ENCODE assay signal across 9 cellular contexts in the genomic region with DNA sequence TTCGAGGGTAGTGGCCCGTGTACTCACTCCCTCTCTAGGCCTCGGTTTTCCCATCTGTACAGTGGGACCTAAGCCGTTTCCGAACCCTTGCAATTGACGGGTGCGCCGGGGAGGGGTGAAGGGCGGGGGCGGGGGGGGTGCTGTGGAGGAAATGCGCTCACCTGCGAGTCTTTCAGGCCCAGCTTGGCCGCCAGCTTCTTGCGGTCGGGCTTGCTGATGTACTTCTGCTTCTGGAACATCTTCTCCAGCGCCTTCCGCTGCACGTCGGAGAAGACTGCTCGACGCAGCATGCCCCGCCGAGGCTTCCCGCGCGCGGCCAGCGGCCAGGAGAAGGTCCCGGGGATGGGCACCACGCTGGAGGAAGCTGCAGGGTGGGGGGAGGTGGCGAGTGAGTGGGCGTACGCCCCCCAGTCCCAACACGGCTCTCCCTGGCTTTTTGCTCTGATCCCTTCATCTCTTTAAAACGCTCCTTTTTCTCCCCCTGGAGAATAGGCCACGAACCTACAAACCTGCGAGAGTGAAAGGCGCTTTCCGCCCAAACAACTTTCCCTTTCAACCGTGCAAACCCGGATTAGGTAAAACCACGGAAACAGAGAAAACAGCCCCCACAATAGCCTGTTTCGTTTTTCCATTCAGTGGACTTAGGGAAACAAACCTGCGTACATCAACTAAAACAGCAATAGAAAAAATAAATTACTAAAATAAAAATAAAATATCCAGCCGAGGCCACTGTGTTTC. TPM values are rescaled to one million over a fixed set of nuclear protein-coding genes. Genes with fewer than 3 reads are reported as not detected.
DNase-seq lines count a peak whose midpoint lies in the region; ATAC-seq, FAIRE-seq and TF ChIP-seq lines count a peak whose summit lies in the region.
"Had no signal": no experiment of that assay in that cellular context is flagged by ENCODE, and none has a peak within 500 bp of the region (broad histone marks: within the 10 kb centered on the region; RNA-seq: fewer than 3 reads in every experiment).

No MANE protein-coding gene starts in this region.

- H3K9me3 ChIP-seq in prostate gland: no peaks in the 10 kb centered on the region

- 4% methylated on average over 42 of the region's 45 CpGs for WGBS in prostate gland

- FAIRE-seq in GM19239 (lab: Jason Lieb, UNC): no peak

- no peak for TF ChIP-seq POLR2A in prostate gland (IDR thresholded peaks at IDR 0.05)

- no peaks in the 10 kb centered on the region for H3K36me3 ChIP-seq in GM06990 (ENCODE audit: control insufficient read depth, insufficient read depth, low read length)
- H3K36me3 ChIP-seq in prostate gland: no peaks in the 10 kb centered on the region

- peak; percentile 75 for DNase-seq in GM06990 (ENCODE audit: extremely low read depth, insufficient read length)
- peak; percentile 66 for DNase-seq in NCI-H774 (lab: John Stamatoyannopoulos, UW)
- DNase-seq in natural killer cell treated with Interleukin-12 subunit alpha and Interleukin-12 subunit beta and Interleukin-15 and Interleukin-18, amount 100 ng/mL, for 72 hours (ENCODE audit: low spot score): no peak
- no peak for DNase-seq in prostate gland (ENCODE audit: low spot score)
- DNase-seq in GM19239 (ENCODE audit: insufficient read length, low spot score): no peak

- H3K4me1 ChIP-seq in prostate gland (replicated peaks): no peaks in the 10 kb centered on the region

- intact Hi-C loops in prostate gland (cut with DNase I): no loop called here

- no peak for ATAC-seq in natural killer cell treated with Interleukin-12 subunit alpha and Interleukin-12 subunit beta and Interleukin-15 and Interleukin-18, amount 100 ng/mL, for 72 hours
- no peak for ATAC-seq in GM21390 (IDR thresholded peaks at IDR 0.05; ENCODE audit: unreplicated experiment)
- ATAC-seq in HG02588 (IDR thresholded peaks at IDR 0.05; ENCODE audit: unreplicated experiment): no peak

- H3K27me3 ChIP-seq in GM06990 (replicated peaks; ENCODE audit: control insufficient read depth, insufficient read depth, low read length) (peaks cover 7% of the 10 kb centered on the region), prostate gland (replicated peaks; ENCODE audit: insufficient read depth) (peaks cover 64% of the 10 kb centered on the region)

- peaks cover 100% of the 10 kb centered on the region for H3K27me3 Mint-ChIP-seq in brain
- peaks cover 55 to 71% of the 10 kb centered on the region in 2 donors for H3K27me3 Mint-ChIP-seq in natural killer cell treated with Interleukin-12 subunit alpha and Interleukin-12 subunit beta and Interleukin-15 and Interleukin-18, amount 100 ng/mL, for 72 hours

- H3K9me3 Mint-ChIP-seq in brain: peaks cover 0 to 14% (median 0%) of the 10 kb centered on the region in 5 experiments
- no peaks in the 10 kb centered on the region for H3K9me3 Mint-ChIP-seq in natural killer cell treated with Interleukin-12 subunit alpha and Interleukin-12 subunit beta and Interleukin-15 and Interleukin-18, amount 100 ng/mL, for 72 hours

- H3K4me3 ChIP-seq in GM06990 (replicated peaks; ENCODE audit: low read depth, low read length) (no peak overlapping the region; the same call in 1 of the 2 replicates), prostate gland (no peak overlapping the region)

- peaks cover 44% of the 10 kb centered on the region for H3K4me1 Mint-ChIP-seq in brain
- H3K4me1 Mint-ChIP-seq in natural killer cell treated with Interleukin-12 subunit alpha and Interleukin-12 subunit beta and Interleukin-15 and Interleukin-18, amount 100 ng/mL, for 72 hours (ENCODE audit: low read depth in 2 of 2): peaks cover 24 to 25% of the 10 kb centered on the region in 2 donors

- peaks cover 5% of the 10 kb centered on the region for H3K36me3 Mint-ChIP-seq in brain
- H3K36me3 Mint-ChIP-seq in natural killer cell treated with Interleukin-12 subunit alpha and Interleukin-12 subunit beta and Interleukin-15 and Interleukin-18, amount 100 ng/mL, for 72 hours: peaks cover 22% of the 10 kb centered on the region

- no peak overlapping the region for H3K27ac Mint-ChIP-seq in brain
- no peak overlapping the region for H3K27ac Mint-ChIP-seq in natural killer cell treated with Interleukin-12 subunit alpha and Interleukin-12 subunit beta and Interleukin-15 and Interleukin-18, amount 100 ng/mL, for 72 hours

- no peak overlapping the region for H3K27ac ChIP-seq in prostate gland

- TF ChIP-seq CTCF in GM06990 (IDR thresholded peaks at IDR 0.05; ENCODE audit: insufficient read depth, low read length, poor library complexity, severe bottlenecking) (no peak), brain (conservative IDR thresholded peaks at IDR 0.05) (no peak), prostate gland (IDR thresholded peaks at IDR 0.05) (no peak)

- peak overlapping the region; percentile 45 to 82 (median 71) for H3K4me3 Mint-ChIP-seq in brain
- H3K4me3 Mint-ChIP-seq in natural killer cell treated with Interleukin-12 subunit alpha and Interleukin-12 subunit beta and Interleukin-15 and Interleukin-18, amount 100 ng/mL, for 72 hours: peak overlapping the region; percentile 73

RNA-seq across cellular contexts. Expression of a gene that starts 3.2 kb away (rescaled TPM):
- not detected for polyA plus RNA-seq in brain (ENCODE audit: insufficient read depth, low read depth, low replicate concordance)
- not detected for total RNA-seq in natural killer cell treated with Interleukin-12 subunit alpha and Interleukin-12 subunit beta and Interleukin-15 and Interleukin-18, amount 100 ng/mL, for 72 hours
- not detected for total RNA-seq in prostate gland
- total RNA-seq: T-helper 1 cell treated with Interleukin-12 subunit alpha and Interleukin-12 subunit beta and Interleukin-4 antibody, amounts not matched to agents 30 ng/mL and 1 ng/mL, for 36 hours had no signal

Comparison
In these comparisons a context has a peak if more than half of its experiments do, and no peak if none do; other contexts are left out.
1. DNase-seq: peak in GM06990 (single experiment) and NCI-H774 (single experiment); none in natural killer cell treated with Interleukin-12 subunit alpha and Interleukin-12 subunit beta and Interleukin-15 and Interleukin-18, amount 100 ng/mL, for 72 hours (single experiment), prostate gland (single experiment) and GM19239 (single experiment).